14 cellular contexts compared by ENCODE assay signal in genomic region chr1:18630511-18631495, GRCh38. TPM values are rescaled to one million over a fixed set of nuclear protein-coding genes. Genes with fewer than 3 reads are reported as not detected.
DNase-seq lines count a peak whose midpoint lies in the region; ATAC-seq, FAIRE-seq and TF ChIP-seq lines count a peak whose summit lies in the region.
"Had no signal": no experiment of that assay in that cellular context is flagged by ENCODE, and none has a peak within 500 bp of the region (broad histone marks: within the 10 kb centered on the region; RNA-seq: fewer than 3 reads in every experiment).

PAX7 (plus strand) TSS chr1:18630846; CDS start chr1:18631604, 758 bp downstream.

- H3K9ac ChIP-seq in HUES6 (ENCODE audit: low read length): peak within 1 kb of the TSS; percentile 18

- no peak for TF ChIP-seq CTCF in gastrocnemius medialis (IDR thresholded peaks at IDR 0.05 in 4 of 5, conservative IDR thresholded peaks at IDR 0.05 in 1 of 5)

- H3K36me3 ChIP-seq in HUES6 (ENCODE audit: control insufficient read depth, insufficient read depth, low read length) (no peaks in the 10 kb centered on the region), gastrocnemius medialis (no peaks in the 10 kb centered on the region)
- H3K36me3 ChIP-seq: vagina had no signal

- POLR2A ChIA-PET in activated CD4-positive, alpha-beta memory T cell treated with anti-CD3 and anti-CD28 coated beads, Interleukin-2, amount 10 ng/mL, durations not matched to agents 7 days and 5 days (lab: Charles Lee): no interaction called here
- POLR2A ChIA-PET in activated CD4-positive, alpha-beta memory T cell treated with anti-CD3 and anti-CD28 coated beads for 36 hours (lab: Charles Lee): no interaction called here

- no peak for FAIRE-seq in HTR-8/SVneo (lab: Jason Lieb, UNC)
- FAIRE-seq: small intestine had no signal

- H3K4me1 Mint-ChIP-seq in activated CD4-positive, alpha-beta memory T cell treated with anti-CD3 and anti-CD28 coated beads, Interleukin-2, amount 10 ng/mL, durations not matched to agents 7 days and 5 days: peaks cover 3% of the 10 kb centered on the region
- H3K4me1 Mint-ChIP-seq in activated CD4-positive, alpha-beta memory T cell treated with anti-CD3 and anti-CD28 coated beads for 36 hours (ENCODE audit: low read depth): peaks cover 6% of the 10 kb centered on the region

- H3K36me3 Mint-ChIP-seq in activated CD4-positive, alpha-beta memory T cell treated with anti-CD3 and anti-CD28 coated beads, Interleukin-2, amount 10 ng/mL, durations not matched to agents 7 days and 5 days (ENCODE audit: low read depth): no peaks in the 10 kb centered on the region
- no peaks in the 10 kb centered on the region for H3K36me3 Mint-ChIP-seq in activated CD4-positive, alpha-beta memory T cell treated with anti-CD3 and anti-CD28 coated beads for 36 hours

- TF ChIP-seq POLR2A in gastrocnemius medialis (IDR thresholded peaks at IDR 0.05): no peak

- peaks cover 89% of the 10 kb centered on the region for H3K27me3 Mint-ChIP-seq in activated CD4-positive, alpha-beta memory T cell treated with anti-CD3 and anti-CD28 coated beads, Interleukin-2, amount 10 ng/mL, durations not matched to agents 7 days and 5 days
- peaks cover 81% of the 10 kb centered on the region for H3K27me3 Mint-ChIP-seq in activated CD4-positive, alpha-beta memory T cell treated with anti-CD3 and anti-CD28 coated beads for 36 hours

- H3K4me1 ChIP-seq in HUES6 (ENCODE audit: control insufficient read depth, insufficient read depth, low read length) (peaks cover 42% of the 10 kb centered on the region), gastrocnemius medialis (peaks cover 0 to 14% of the 10 kb centered on the region in 2 donors)

- no peaks in the 10 kb centered on the region for H3K9me3 Mint-ChIP-seq in activated CD4-positive, alpha-beta memory T cell treated with anti-CD3 and anti-CD28 coated beads, Interleukin-2, amount 10 ng/mL, durations not matched to agents 7 days and 5 days
- no peaks in the 10 kb centered on the region for H3K9me3 Mint-ChIP-seq in activated CD4-positive, alpha-beta memory T cell treated with anti-CD3 and anti-CD28 coated beads for 36 hours

- H3K4me3 ChIP-seq in HUES6 (ENCODE audit: low read depth, low read length): peak within 1 kb of the TSS; percentile 65
- H3K4me3 ChIP-seq in iPS-11a (ENCODE audit: low read depth, low read length): peak within 1 kb of the TSS; percentile 24
- H3K4me3 ChIP-seq in gastrocnemius medialis: peak within 1 kb of the TSS; percentile 30 to 53 (median 40)

- H3K4me3 Mint-ChIP-seq in activated CD4-positive, alpha-beta memory T cell treated with anti-CD3 and anti-CD28 coated beads, Interleukin-2, amount 10 ng/mL, durations not matched to agents 7 days and 5 days: no peak within 1 kb of the TSS
- no peak within 1 kb of the TSS for H3K4me3 Mint-ChIP-seq in activated CD4-positive, alpha-beta memory T cell treated with anti-CD3 and anti-CD28 coated beads for 36 hours

- H3K27me3 ChIP-seq in HUES6 (ENCODE audit: control insufficient read depth, insufficient read depth, low read length): peaks cover 98% of the 10 kb centered on the region
- peaks cover 68 to 80% (median 76%) of the 10 kb centered on the region in 3 donors for H3K27me3 ChIP-seq in gastrocnemius medialis

- peak within 1 kb of the TSS; percentile 47 for H3K27ac Mint-ChIP-seq in activated CD4-positive, alpha-beta memory T cell treated with anti-CD3 and anti-CD28 coated beads, Interleukin-2, amount 10 ng/mL, durations not matched to agents 7 days and 5 days
- no peak within 1 kb of the TSS for H3K27ac Mint-ChIP-seq in activated CD4-positive, alpha-beta memory T cell treated with anti-CD3 and anti-CD28 coated beads for 36 hours

- H3K9me3 ChIP-seq in HUES6 (ENCODE audit: control insufficient read depth, insufficient read depth, low read depth, low read length) (no peaks in the 10 kb centered on the region), gastrocnemius medialis (no peaks in the 10 kb centered on the region)
- H3K9me3 ChIP-seq: vagina had no signal

- CTCF ChIA-PET in activated CD4-positive, alpha-beta memory T cell treated with anti-CD3 and anti-CD28 coated beads, Interleukin-2, amount 10 ng/mL, durations not matched to agents 7 days and 5 days (lab: Charles Lee): no interaction called here
- CTCF ChIA-PET in activated CD4-positive, alpha-beta memory T cell treated with anti-CD3 and anti-CD28 coated beads for 36 hours (lab: Charles Lee): no interaction called here

- intact Hi-C loops in activated CD4-positive, alpha-beta memory T cell treated with anti-CD3 and anti-CD28 coated beads for 36 hours (cut with micrococcal nuclease): no loop called here
- intact Hi-C loops in gastrocnemius medialis (cut with DNase I; ENCODE audit: low total_unique reads): no loop called here

- in situ Hi-C loops in gastrocnemius medialis (cut with MboI; ENCODE audit: low sequenced_read_pairs in 4 of 4): no loop called here

- ATAC-seq in gastrocnemius medialis (peak; percentile 50 to 57), left lobe of liver (no peak), HG03457 (IDR thresholded peaks at IDR 0.05; ENCODE audit: unreplicated experiment) (no peak)

- H3K27ac ChIP-seq in HUES6 (ENCODE audit: low read depth, low read length) (no peak within 1 kb of the TSS), gastrocnemius medialis (peak within 1 kb of the TSS; percentile 1 to 78 (median 45))
- H3K27ac ChIP-seq: vagina had no signal

- no peak for DNase-seq in activated CD4-positive, alpha-beta memory T cell treated with anti-CD3 and anti-CD28 coated beads, Interleukin-2, amount 10 ng/mL, durations not matched to agents 7 days and 5 days
- DNase-seq in activated CD4-positive, alpha-beta memory T cell treated with anti-CD3 and anti-CD28 coated beads for 36 hours: no peak
- DNase-seq in gastrocnemius medialis (no peak), left lobe of liver (ENCODE audit: low spot score) (no peak), HTR-8/SVneo (ENCODE audit: insufficient read length, low spot score) (no peak)
- DNase-seq: activated CD4-positive, alpha-beta T cell treated with anti-CD3 and anti-CD28 coated beads, Interleukin-2, amount 50 U/mL, for 48 hours; effector memory CD4-positive, alpha-beta T cell; head of caudate nucleus; NCI-H1417; small intestine had no signal

RNA-seq across cellular contexts. Expression of gene PAX7, which starts in this region (rescaled TPM):
- total RNA-seq in activated CD4-positive, alpha-beta memory T cell treated with anti-CD3 and anti-CD28 coated beads, Interleukin-2, amount 10 ng/mL, durations not matched to agents 7 days and 5 days: not detected
- not detected for total RNA-seq in activated CD4-positive, alpha-beta memory T cell treated with anti-CD3 and anti-CD28 coated beads for 36 hours
- total RNA-seq in gastrocnemius medialis: 1 to 10 TPM; 1.8 to 5.1 (median 3.9) TPM
- total RNA-seq in left lobe of liver: not detected
- total RNA-seq: vagina had no signal

Comparison
In these comparisons a context has a peak if more than half of its experiments do, and no peak if none do; other contexts are left out.
1. ATAC-seq: peak in gastrocnemius medialis (2 of 2); none in left lobe of liver (single experiment) and HG03457 (single experiment).
2. Peak in every context shown above with its lines, with median percentiles within 50 percentile points of each other: H3K4me3 ChIP-seq.